In the genomic region with DNA sequence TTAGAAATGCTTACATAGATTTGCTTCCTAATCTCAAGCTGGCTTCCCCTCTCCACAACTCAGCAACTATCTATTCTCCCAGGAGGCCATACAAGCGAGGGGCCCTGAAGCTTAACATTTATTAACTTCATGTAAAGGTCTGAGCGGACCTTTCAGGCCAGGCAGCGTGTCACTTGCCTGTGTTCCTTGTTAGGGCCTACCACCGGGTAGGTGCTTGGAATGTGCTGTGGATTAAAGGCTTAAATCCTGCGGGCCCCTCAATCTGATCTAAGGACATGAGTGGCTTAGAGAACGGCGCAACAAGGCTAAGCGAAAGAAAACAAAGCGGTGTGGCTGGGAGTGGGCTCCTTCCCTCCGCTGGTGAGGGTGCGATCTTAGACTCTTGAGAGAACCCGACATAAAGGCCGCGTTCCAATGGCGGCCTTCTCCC, we compare ENCODE assay signal across 8 cellular contexts. TPM values are rescaled to one million over a fixed set of nuclear protein-coding genes. Genes with fewer than 3 reads are reported as not detected.
DNase-seq lines count a peak whose midpoint lies in the region; ATAC-seq and TF ChIP-seq lines count a peak whose summit lies in the region.

No MANE protein-coding gene starts in this region.

- H3K27me3 ChIP-seq in KMS-11 (ENCODE audit: insufficient read depth, low read depth) (no peaks in the 10 kb centered on the region), mesendoderm (ENCODE audit: insufficient read depth, low read length, poor library complexity) (no peaks in the 10 kb centered on the region)

- H3K23ac ChIP-seq in mesendoderm (ENCODE audit: low read length), result no peak overlapping the region

- H3K36me3 ChIP-seq in KMS-11 (ENCODE audit: insufficient read depth) (no peaks in the 10 kb centered on the region), mesendoderm (ENCODE audit: control insufficient read depth, insufficient read depth, low read length) (no peaks in the 10 kb centered on the region)

- ATAC-seq in HG03196 (IDR thresholded peaks at IDR 0.05; ENCODE audit: unreplicated experiment) (no peak), GM18858 (IDR thresholded peaks at IDR 0.05; ENCODE audit: unreplicated experiment) (no peak)

- H2BK5ac ChIP-seq in mesendoderm (ENCODE audit: low read length), result peak overlapping the region; percentile 26

- H3K18ac ChIP-seq in mesendoderm (ENCODE audit: low read length), result peak overlapping the region; percentile 98

- H2BK120ac ChIP-seq in mesendoderm (ENCODE audit: low read depth, low read length), result peak overlapping the region; percentile 64

- peak overlapping the region; percentile 66 for H2AFZ ChIP-seq in KMS-11 (ENCODE audit: low read depth)

- H3K4me3 ChIP-seq in KMS-11 (IDR thresholded peaks at IDR 0.05; ENCODE audit: insufficient read depth, low read depth, low read length), result no peak overlapping the region
- peak overlapping the region; percentile 98 to 99 for H3K4me3 ChIP-seq in cardiac fibroblast (replicated peaks in 1 of 2; ENCODE audit: low read depth in 2 of 2, low read length in 2 of 2)
- peak overlapping the region; percentile 89 for H3K4me3 ChIP-seq in mesendoderm (ENCODE audit: low read length)

- H3K4ac ChIP-seq in mesendoderm (ENCODE audit: low read depth, low read length), result peak overlapping the region; percentile 99

- no CpG with 5 or more reads among the region's 15 CpGs for WGBS in mesendoderm (ENCODE audit: extremely low coverage, insufficient coverage, low lambda C conversion rate)

- TF ChIP-seq CTCF in KMS-11 (conservative IDR thresholded peaks at IDR 0.05; ENCODE audit: low read depth, low read length), result no peak
- no peak for TF ChIP-seq CTCF in cardiac fibroblast (IDR thresholded peaks at IDR 0.05; ENCODE audit: low read depth, low read length)

- no peak overlapping the region for H2AK5ac ChIP-seq in mesendoderm (ENCODE audit: low read length)

- no peak overlapping the region for H2BK15ac ChIP-seq in mesendoderm (replicated peaks; ENCODE audit: low read depth)

- H3K4me1 ChIP-seq in KMS-11 (ENCODE audit: low read depth, poor library complexity, severe bottlenecking) (peaks cover 47% of the 10 kb centered on the region), mesendoderm (ENCODE audit: control insufficient read depth, low read depth, low read length) (peaks cover 7% of the 10 kb centered on the region)

- peaks cover 52% of the 10 kb centered on the region for H3K79me2 ChIP-seq in KMS-11 (ENCODE audit: insufficient read depth, low read depth)
- H3K79me2 ChIP-seq in mesendoderm (ENCODE audit: control insufficient read depth, insufficient read depth, low read length), result peaks cover 41% of the 10 kb centered on the region

- peak overlapping the region; percentile 95 for H4K8ac ChIP-seq in mesendoderm (ENCODE audit: low read depth, low read length)

- H3K4me2 ChIP-seq in KMS-11, result peak overlapping the region; percentile 75
- peak overlapping the region; percentile 42 for H3K4me2 ChIP-seq in mesendoderm (ENCODE audit: low read length)

- H3K56ac ChIP-seq in mesendoderm (ENCODE audit: low read length), result peak overlapping the region; percentile 90

- H4K5ac ChIP-seq in mesendoderm (ENCODE audit: low read length), result peak overlapping the region; percentile 22

- H3K27ac ChIP-seq in KMS-11, result peak overlapping the region; percentile 87
- H3K27ac ChIP-seq in mesendoderm (ENCODE audit: low read depth, low read length), result peak overlapping the region; percentile 98

- peaks cover 1% of the 10 kb centered on the region for H3K79me1 ChIP-seq in mesendoderm (ENCODE audit: low read length)

- DNase-seq in GM04503 (ENCODE audit: low read depth) (peak; percentile 11), cardiac fibroblast (ENCODE audit: low read depth in 2 of 2) (no peak), mesendoderm (no peak)
- no peak for DNase-seq in stimulated activated CD8-positive, alpha-beta memory T cell treated with anti-CD3 and anti-CD28 coated beads, Interleukin-4, amount 100 ng/mL, for 48 hours
- DNase-seq in stimulated activated CD4-positive, alpha-beta T cell treated with anti-CD3 and anti-CD28 coated beads, Interleukin-4, amount 100 ng/mL, for 4 hours, result no peak

- H4K20me1 ChIP-seq in KMS-11 (ENCODE audit: insufficient read depth), result no peaks in the 10 kb centered on the region

- H3K9ac ChIP-seq in KMS-11, result peak overlapping the region; percentile 94
- peak overlapping the region; percentile 89 for H3K9ac ChIP-seq in mesendoderm (ENCODE audit: low read length)

RNA-seq across cellular contexts. Expression of gene HSPA4, which starts 0.7 kb away (rescaled TPM):
- 371 TPM for polyA plus RNA-seq in mesendoderm (2013, experiment 1 of 2)
- polyA plus RNA-seq in mesendoderm (2013, experiment 2 of 2), result 372 TPM

RNA-seq across cellular contexts. Expression of gene ZCCHC10, which starts 24.8 kb away (rescaled TPM):
- polyA plus RNA-seq in mesendoderm (2013, experiment 1 of 2), result 59.3 TPM
- 57.9 TPM for polyA plus RNA-seq in mesendoderm (2013, experiment 2 of 2)
